ENCODE assay signal across 1 cellular context in genomic region chr9:136721339-136722092, GRCh38.
TF ChIP-seq lines count a peak whose summit lies in the region.

No MANE protein-coding gene starts in this region.

TF ChIP-seq in HCT116, 20 proteins besides CTCF, POLR2A, EP300 and RAD21 (continued from another document):
- TF ChIP-seq, protein P1, sequence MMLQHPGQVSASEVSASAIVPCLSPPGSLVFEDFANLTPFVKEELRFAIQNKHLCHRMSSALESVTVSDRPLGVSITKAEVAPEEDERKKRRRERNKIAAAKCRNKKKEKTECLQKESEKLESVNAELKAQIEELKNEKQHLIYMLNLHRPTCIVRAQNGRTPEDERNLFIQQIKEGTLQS (IDR thresholded peaks at IDR 0.05) = no peak
- TF ChIP-seq ELF1 (IDR thresholded peaks at IDR 0.05; ENCODE audit: borderline replicate concordance, low read depth) (no peak), SRF (IDR thresholded peaks at IDR 0.05; ENCODE audit: low read depth) (no peak), POLR2AphosphoS5 (IDR thresholded peaks at IDR 0.05; ENCODE audit: low read depth, low read length) (no peak; the same call in 1 of the 2 replicates), TCF7L2 (IDR thresholded peaks at IDR 0.05; ENCODE audit: borderline replicate concordance, extremely low read depth, insufficient read depth, insufficient read length) (no peak)
- TF ChIP-seq, protein P2, sequence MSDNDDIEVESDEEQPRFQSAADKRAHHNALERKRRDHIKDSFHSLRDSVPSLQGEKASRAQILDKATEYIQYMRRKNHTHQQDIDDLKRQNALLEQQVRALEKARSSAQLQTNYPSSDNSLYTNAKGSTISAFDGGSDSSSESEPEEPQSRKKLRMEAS (IDR thresholded peaks at IDR 0.05) = no peak
